11 cellular contexts compared by ENCODE assay signal in the genomic region with DNA sequence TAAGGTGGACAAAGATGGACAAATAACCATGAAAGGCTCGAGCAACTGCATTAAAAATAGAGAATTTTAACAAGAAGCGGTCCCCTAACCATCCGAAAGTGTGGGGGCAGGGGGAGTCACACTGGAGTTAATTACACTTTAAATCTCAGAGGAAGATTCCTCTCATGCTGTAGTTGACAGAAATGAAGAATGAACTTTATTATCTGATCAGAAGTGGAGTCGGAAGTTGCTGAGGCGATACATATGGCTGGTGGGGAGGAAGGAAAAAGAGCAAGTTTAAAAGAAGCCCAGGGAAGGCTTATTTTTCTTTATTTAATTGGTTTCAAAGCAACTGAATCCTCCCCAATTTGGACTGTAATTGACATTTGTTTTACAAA.
"Had no signal": no experiment of that assay in that cellular context is flagged by ENCODE, and none has a peak within 500 bp of the region (broad histone marks: within the 10 kb centered on the region; RNA-seq: fewer than 3 reads in every experiment).

No MANE protein-coding gene starts in this region.

- H3K4me1 Mint-ChIP-seq: activated T-helper 17 cell treated with anti-CD3 and anti-CD28 coated beads, Interleukin-2, amount 50 U/mL, for 72 hours had no signal

- H3K9me3 ChIP-seq: adrenal gland, thyroid gland had no signal

- H3K27ac ChIP-seq: cardiac muscle cell, hepatocyte, parathyroid adenoma, thyroid gland had no signal

- H3K4me3 ChIP-seq: adrenal gland, cardiac muscle cell, hepatocyte, thyroid gland had no signal

- DNase-seq: activated CD4-positive, alpha-beta T cell treated with anti-CD3 and anti-CD28 coated beads, Interleukin-2, amount 50 U/mL, for 1 hour; activated CD8-positive, alpha-beta memory T cell treated with anti-CD3 and anti-CD28 coated beads for 24 hours; activated naive CD4-positive, alpha-beta T cell treated with anti-CD3 and anti-CD28 coated beads for 36 hours; adrenal gland; stimulated activated CD4-positive, alpha-beta T cell treated with anti-CD3 and anti-CD28 coated beads, Interleukin-12 subunit alpha, Interleukin-12 subunit beta, amount 100 ng/mL, for 4 hours; stimulated activated CD4-positive, alpha-beta T cell treated with anti-CD3 and anti-CD28 coated beads, Interleukin-2, amount 100 ng/mL, for 24 hours; thyroid gland had no signal

- H3K4me1 ChIP-seq: adrenal gland, thyroid gland had no signal

- H3K36me3 ChIP-seq: adrenal gland, cardiac muscle cell, thyroid gland had no signal

- H3K27me3 ChIP-seq: adrenal gland, cardiac muscle cell, hepatocyte, thyroid gland had no signal

- H3K27ac Mint-ChIP-seq: activated naive CD4-positive, alpha-beta T cell treated with anti-CD3 and anti-CD28 coated beads for 36 hours; activated T-helper 17 cell treated with anti-CD3 and anti-CD28 coated beads, Interleukin-2, amount 50 U/mL, for 72 hours had no signal

- ATAC-seq: activated T-helper 17 cell treated with anti-CD3 and anti-CD28 coated beads, Interleukin-2, amount 50 U/mL, for 72 hours had no signal

- H3K4me3 Mint-ChIP-seq: activated naive CD4-positive, alpha-beta T cell treated with anti-CD3 and anti-CD28 coated beads for 36 hours; activated T-helper 17 cell treated with anti-CD3 and anti-CD28 coated beads, Interleukin-2, amount 50 U/mL, for 72 hours had no signal
